Comparison of ENCODE assay signal across 8 cellular contexts in the genomic region with DNA sequence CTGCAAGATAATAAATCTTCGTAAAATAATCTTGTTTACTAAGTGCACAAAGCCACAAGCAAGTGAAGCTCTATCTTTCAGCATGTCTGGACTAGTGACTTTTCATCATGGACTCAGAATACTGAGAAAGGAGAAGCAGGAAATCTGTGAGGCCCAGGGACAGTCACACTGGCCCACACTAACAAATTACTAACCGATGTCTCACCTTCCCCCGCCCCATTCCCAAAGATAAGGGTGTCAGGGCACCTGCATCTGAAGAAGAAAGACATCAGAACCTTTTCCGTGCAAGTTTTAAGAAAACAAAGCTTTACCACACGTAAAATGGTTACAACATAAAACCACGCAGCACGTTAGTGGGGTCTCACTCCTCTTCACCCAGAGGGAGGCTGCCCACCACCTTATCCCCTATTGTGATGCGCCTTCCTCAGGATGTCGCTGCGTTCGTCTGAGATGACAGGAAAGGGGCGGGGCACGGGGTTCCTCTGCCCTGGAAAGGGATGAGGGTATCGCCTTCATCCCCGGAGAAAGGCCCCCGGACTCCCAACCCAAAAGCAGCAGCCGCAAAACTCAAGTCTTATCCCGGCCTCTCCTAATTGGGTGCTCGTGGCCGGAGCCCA. TPM values are rescaled to one million over a fixed set of nuclear protein-coding genes. Genes with fewer than 3 reads are reported as not detected.
DNase-seq lines count a peak whose midpoint lies in the region; ATAC-seq lines count a peak whose summit lies in the region.

No MANE protein-coding gene starts in this region.

- H3K9me3 ChIP-seq in BLaER1 treated with 17β-estradiol and CSF1 and Interleukin-3, amounts not matched to agents 10 nM and 100 nM (replicated peaks in 1 of 11): peaks cover 0 to 10% (median 7%) of the 10 kb centered on the region in 11 experiments; a peak in 6 of 22 replicates
- H3K9me3 ChIP-seq in naive thymus-derived CD4-positive, alpha-beta T cell (ENCODE audit: control insufficient read depth in 2 of 3, low read length in 3 of 3): no peaks in the 10 kb centered on the region

- ATAC-seq in GM19043 (IDR thresholded peaks at IDR 0.05; ENCODE audit: low read depth, unreplicated experiment): peak; percentile 33
- peak; percentile 41 for ATAC-seq in HG03354 (IDR thresholded peaks at IDR 0.05; ENCODE audit: poor library complexity, severe bottlenecking, unreplicated experiment)
- peak; percentile 75 for ATAC-seq in esophagus mucosa
- peak; percentile 33 for ATAC-seq in naive thymus-derived CD4-positive, alpha-beta T cell

- H3K4me1 Mint-ChIP-seq in naive thymus-derived CD4-positive, alpha-beta T cell: peaks cover 23 to 61% (median 52%) of the 10 kb centered on the region in 7 donors

- DNase-seq in NCI-H82 treated with DMSO at 0.1 percent for 48 hours (lab: John Stamatoyannopoulos, UW; ENCODE audit: unreplicated experiment) (peak; percentile 11), activated T-cell treated with anti-CD3 and anti-CD28 coated beads for 24 hours (ENCODE audit: low read depth) (peak; percentile 51)
- DNase-seq in naive thymus-derived CD4-positive, alpha-beta T cell: peak in 4 of 9 donors; percentile 42 to 59 (median 46)
- DNase-seq in stimulated activated naive CD4-positive, alpha-beta T cell treated with Interleukin-2 at 50 U/mL for 16 hours (lab: John Stamatoyannopoulos, UW): peak; percentile 57

- peak overlapping the region; percentile 78 to 98 (median 92) for H3K4me3 ChIP-seq in BLaER1 treated with 17β-estradiol and CSF1 and Interleukin-3, amounts not matched to agents 10 nM and 100 nM
- H3K4me3 ChIP-seq in naive thymus-derived CD4-positive, alpha-beta T cell (ENCODE audit: low read length): peak overlapping the region; percentile 98

- peak overlapping the region; percentile 93 to 100 (median 97) for H3K27ac Mint-ChIP-seq in naive thymus-derived CD4-positive, alpha-beta T cell

- peaks cover 0 to 26% (median 10%) of the 10 kb centered on the region in 11 experiments; a peak in 14 of 22 replicates for H3K36me3 ChIP-seq in BLaER1 treated with 17β-estradiol and CSF1 and Interleukin-3, amounts not matched to agents 10 nM and 100 nM
- H3K36me3 ChIP-seq in naive thymus-derived CD4-positive, alpha-beta T cell (ENCODE audit: control insufficient read depth in 2 of 3, insufficient read depth in 3 of 3, low read length in 3 of 3): peaks cover 0 to 5% (median 0%) of the 10 kb centered on the region in 3 experiments

- CTCF ChIA-PET in naive thymus-derived CD4-positive, alpha-beta T cell (lab: Charles Lee): interaction anchor here (2.0 kb wide), 1 partner anchor 25 kb away, joined by 7 read pairs; no protein-coding TSS in a partner anchor

- H3K4me1 ChIP-seq in BLaER1 treated with 17β-estradiol and CSF1 and Interleukin-3, amounts not matched to agents 10 nM and 100 nM: peaks cover 22 to 38% (median 29%) of the 10 kb centered on the region in 10 experiments
- peaks cover 18 to 20% of the 10 kb centered on the region in 2 donors for H3K4me1 ChIP-seq in naive thymus-derived CD4-positive, alpha-beta T cell (ENCODE audit: control insufficient read depth in 2 of 2, insufficient read depth in 2 of 2, low read length in 2 of 2)

- peak overlapping the region; percentile 87 to 92 (median 91) for H3K9ac ChIP-seq in BLaER1 treated with 17β-estradiol and CSF1 and Interleukin-3, amounts not matched to agents 10 nM and 100 nM

- H3K36me3 Mint-ChIP-seq in naive thymus-derived CD4-positive, alpha-beta T cell: peaks cover 0 to 17% (median 6%) of the 10 kb centered on the region in 5 donors

- POLR2A ChIA-PET in naive thymus-derived CD4-positive, alpha-beta T cell (lab: Charles Lee): interaction anchor here (0.5 to 2.5 kb wide), 4 partner anchors 8 to 240 kb away, joined by 4 to 9 read pairs (median 6); no protein-coding TSS in a partner anchor

- no peaks in the 10 kb centered on the region for H3K27me3 ChIP-seq in BLaER1 treated with 17β-estradiol and CSF1 and Interleukin-3, amounts not matched to agents 10 nM and 100 nM
- H3K27me3 ChIP-seq in naive thymus-derived CD4-positive, alpha-beta T cell (ENCODE audit: control insufficient read depth in 2 of 2, insufficient read depth in 2 of 2, low read length in 2 of 2): no peaks in the 10 kb centered on the region

- no peaks in the 10 kb centered on the region for H3K9me3 Mint-ChIP-seq in naive thymus-derived CD4-positive, alpha-beta T cell

- peak overlapping the region; percentile 76 to 93 (median 88) for H3K27ac ChIP-seq in BLaER1 treated with 17β-estradiol and CSF1 and Interleukin-3, amounts not matched to agents 10 nM and 100 nM
- H3K27ac ChIP-seq in naive thymus-derived CD4-positive, alpha-beta T cell (ENCODE audit: low read depth, low read length): peak overlapping the region; percentile 96

- no peaks in the 10 kb centered on the region for H3K27me3 Mint-ChIP-seq in naive thymus-derived CD4-positive, alpha-beta T cell

- peak overlapping the region; percentile 97 to 100 (median 99) for H3K4me3 Mint-ChIP-seq in naive thymus-derived CD4-positive, alpha-beta T cell

- peaks cover 0 to 32% (median 5%) of the 10 kb centered on the region in 11 experiments; a peak in 6 of 22 replicates for H4K20me1 ChIP-seq in BLaER1 treated with 17β-estradiol and CSF1 and Interleukin-3, amounts not matched to agents 10 nM and 100 nM

- intact Hi-C loops in naive thymus-derived CD4-positive, alpha-beta T cell (cut with micrococcal nuclease): loop anchor here (1.0 to 10.0 kb wide), 9 partner anchors 78 to 1620 kb away; partner anchors contain the start of genes CALCB (in 1 of the 2), COPB1 (in 1 of the 2), TEAD1 (in 1 of the 2) and USP47 (in 1 of the 2)

- H3K4me2 ChIP-seq in BLaER1 treated with 17β-estradiol and CSF1 and Interleukin-3, amounts not matched to agents 10 nM and 100 nM: peak overlapping the region; percentile 72 to 95 (median 89)

RNA-seq across cellular contexts. Expression of gene BTBD10, which starts 0.6 kb away (rescaled TPM):
- 29.8 TPM for total RNA-seq in esophagus mucosa
- 10 to 100 TPM; 16.3 to 25.2 (median 19.4) TPM for total RNA-seq in naive thymus-derived CD4-positive, alpha-beta T cell
- 10 to 100 TPM in 1 of 2 donors, 1 to 10 TPM in 1; 9.7 to 11.8 TPM for polyA plus RNA-seq in naive thymus-derived CD4-positive, alpha-beta T cell

RNA-seq across cellular contexts. Expression of gene PTH, which starts 33.4 kb away (rescaled TPM):
- not detected for total RNA-seq in esophagus mucosa
- not detected for total RNA-seq in naive thymus-derived CD4-positive, alpha-beta T cell
- not detected for polyA plus RNA-seq in naive thymus-derived CD4-positive, alpha-beta T cell
